ENCODE assay signal across 14 cellular contexts in genomic region chrX:123736333-123736921, GRCh38. TPM values are rescaled to one million over a fixed set of nuclear protein-coding genes. Genes with fewer than 3 reads are reported as not detected.
DNase-seq lines count a peak whose midpoint lies in the region; TF ChIP-seq lines count a peak whose summit lies in the region.
"Had no signal": no experiment of that assay in that cellular context is flagged by ENCODE, and none has a peak within 500 bp of the region (broad histone marks: within the 10 kb centered on the region; RNA-seq: fewer than 3 reads in every experiment).

No MANE protein-coding gene starts in this region.

- DNase-seq in ELF-1 (ENCODE audit: low read depth, low spot score) (peak; percentile 48), NCI-H82 treated with DMSO at 0.1 percent for 48 hours (lab: John Stamatoyannopoulos, UW; ENCODE audit: unreplicated experiment) (peak; percentile 85), fibroblast of lung (ENCODE audit: low read depth in 2 of 2) (peak; percentile 26 to 83), progenitor cell of endocrine pancreas (ENCODE audit: low spot score, unreplicated experiment) (no peak), neural progenitor cell (ENCODE audit: low spot score) (no peak), testis (no peak), Caco-2 (no peak), NCI-H1417 (lab: John Stamatoyannopoulos, UW) (no peak)
- DNase-seq: activated CD4-positive, CD25-positive, alpha-beta regulatory T cell; activated T-cell treated with anti-CD3 and anti-CD28 coated beads, Interleukin-2, amount 50 U/mL, for 24 hours; NCI-H1417 treated with DMSO at 0.1 percent for 48 hours; small intestine had no signal

- H3K36me3 ChIP-seq in fibroblast of lung (ENCODE audit: control insufficient read depth, insufficient read depth, low read length) (no peaks in the 10 kb centered on the region), neural progenitor cell (no peaks in the 10 kb centered on the region), testis (ENCODE audit: low read depth, missing control alignments) (no peaks in the 10 kb centered on the region), Caco-2 (ENCODE audit: control insufficient read depth, insufficient read depth, low read length) (no peaks in the 10 kb centered on the region)
- H3K36me3 ChIP-seq: tibial nerve had no signal

- intact Hi-C loops in testis (cut with DNase I; ENCODE audit: low total_unique reads): no loop called here
- intact Hi-C loops in Caco-2 (cut with micrococcal nuclease; ENCODE audit: unreplicated experiment): no loop called here

- H3K4me1 ChIP-seq in fibroblast of lung (ENCODE audit: control insufficient read depth, extremely low read depth, insufficient read depth, low read length) (no peaks in the 10 kb centered on the region), neural progenitor cell (no peaks in the 10 kb centered on the region), testis (no peaks in the 10 kb centered on the region), Caco-2 (no peaks in the 10 kb centered on the region; the same call in 1 of the 2 replicates)

- no peaks in the 10 kb centered on the region for H3F3A ChIP-seq in neural progenitor cell (ENCODE audit: low read depth)

- no peak overlapping the region for H3K9ac ChIP-seq in fibroblast of lung (ENCODE audit: insufficient read depth, low read length)
- H3K9ac ChIP-seq in neural progenitor cell: no peak overlapping the region

- CTCF ChIA-PET in Caco-2 (lab: Charles Lee): interaction anchor here (0.6 kb wide), 1 partner anchor 41 kb away, joined by 3 read pairs; no protein-coding TSS in a partner anchor

- peaks cover 14% of the 10 kb centered on the region for H3K79me2 ChIP-seq in fibroblast of lung (ENCODE audit: control insufficient read depth, insufficient read depth, low read length)
- H3K79me2 ChIP-seq in neural progenitor cell (ENCODE audit: low read depth): peaks cover 14% of the 10 kb centered on the region

- POLR2A ChIA-PET in Caco-2 (lab: Charles Lee): interaction anchor here (0.6 kb wide), 1 partner anchor 123 kb away, joined by 3 read pairs; no protein-coding TSS in a partner anchor

- H3K9me3 ChIP-seq in fibroblast of lung (ENCODE audit: control insufficient read depth, insufficient read depth, low read depth, low read length): no peaks in the 10 kb centered on the region
- H3K9me3 ChIP-seq in neural progenitor cell (ENCODE audit: low read depth): peaks cover 4% of the 10 kb centered on the region
- H3K9me3 ChIP-seq in testis: no peaks in the 10 kb centered on the region
- H3K9me3 ChIP-seq in Caco-2: no peaks in the 10 kb centered on the region
- H3K9me3 ChIP-seq: SJSA1, tibial nerve had no signal

- peak overlapping the region; percentile 34 for H3K27ac ChIP-seq in fibroblast of lung (ENCODE audit: insufficient read depth, low read length)
- no peak overlapping the region for H3K27ac ChIP-seq in neural progenitor cell
- H3K27ac ChIP-seq in testis: no peak overlapping the region
- H3K27ac ChIP-seq: SJSA1, tibial nerve had no signal

- peaks cover 5% of the 10 kb centered on the region for H3K4me1 Mint-ChIP-seq in progenitor cell of endocrine pancreas (ENCODE audit: low read depth)
- peaks cover 12% of the 10 kb centered on the region for H3K4me1 Mint-ChIP-seq in neural progenitor cell
- H3K4me1 Mint-ChIP-seq in Caco-2 (ENCODE audit: low read depth, unreplicated experiment): no peaks in the 10 kb centered on the region

- 46 to 58% methylated on average over 2 of the region's 2 CpGs for WGBS in testis, 2 donors

- H3K36me3 Mint-ChIP-seq in progenitor cell of endocrine pancreas (ENCODE audit: insufficient read depth) (peaks cover 5% of the 10 kb centered on the region), neural progenitor cell (no peaks in the 10 kb centered on the region), Caco-2 (ENCODE audit: insufficient read depth, unreplicated experiment) (peaks cover 5% of the 10 kb centered on the region)

- H3K4me3 Mint-ChIP-seq in progenitor cell of endocrine pancreas (ENCODE audit: low read depth) (no peak overlapping the region), neural progenitor cell (no peak overlapping the region), Caco-2 (ENCODE audit: unreplicated experiment) (no peak overlapping the region)
- H3K4me3 Mint-ChIP-seq: activated T-cell treated with anti-CD3 and anti-CD28 coated beads, Interleukin-2, amount 50 U/mL, for 24 hours had no signal

- no peak for TF ChIP-seq POLR2A in testis (IDR thresholded peaks at IDR 0.05)

- no peak for TF ChIP-seq CTCF in fibroblast of lung (conservative IDR thresholded peaks at IDR 0.05 in 1 of 2, IDR thresholded peaks at IDR 0.05 in 1 of 2; ENCODE audit: low read depth in 1 of 2, low read length in 2 of 2)
- no peak for TF ChIP-seq CTCF in progenitor cell of endocrine pancreas (IDR thresholded peaks at IDR 0.05; ENCODE audit: unreplicated experiment)
- TF ChIP-seq CTCF in neural progenitor cell (IDR thresholded peaks at IDR 0.05): no peak
- no peak for TF ChIP-seq CTCF in testis (IDR thresholded peaks at IDR 0.05)
- TF ChIP-seq CTCF in Caco-2 (IDR thresholded peaks at IDR 0.05; ENCODE audit: insufficient read depth in 1 of 2, low read depth in 1 of 2, low read length in 1 of 2, severe bottlenecking in 1 of 2, unreplicated experiment in 1 of 2): no peak

- H2AFZ ChIP-seq in fibroblast of lung (ENCODE audit: low read length) (no peak overlapping the region), neural progenitor cell (replicated peaks) (no peak overlapping the region)

- H4K20me1 ChIP-seq in fibroblast of lung (ENCODE audit: control insufficient read depth, extremely low read depth, insufficient read depth, low read length) (no peaks in the 10 kb centered on the region), neural progenitor cell (ENCODE audit: low read depth) (peaks cover 7% of the 10 kb centered on the region)

- H3K27ac Mint-ChIP-seq in progenitor cell of endocrine pancreas: peak overlapping the region; percentile 73
- no peak overlapping the region for H3K27ac Mint-ChIP-seq in neural progenitor cell
- H3K27ac Mint-ChIP-seq in Caco-2 (ENCODE audit: unreplicated experiment): no peak overlapping the region
- H3K27ac Mint-ChIP-seq: activated T-cell treated with anti-CD3 and anti-CD28 coated beads, Interleukin-2, amount 50 U/mL, for 24 hours had no signal

- H3K9me3 Mint-ChIP-seq in progenitor cell of endocrine pancreas (ENCODE audit: low read depth): peaks cover 18% of the 10 kb centered on the region
- peaks cover 14% of the 10 kb centered on the region for H3K9me3 Mint-ChIP-seq in neural progenitor cell
- H3K9me3 Mint-ChIP-seq in Caco-2 (ENCODE audit: unreplicated experiment): no peaks in the 10 kb centered on the region
- H3K9me3 Mint-ChIP-seq: activated T-cell treated with anti-CD3 and anti-CD28 coated beads, Interleukin-2, amount 50 U/mL, for 24 hours had no signal

- H3K27me3 Mint-ChIP-seq in progenitor cell of endocrine pancreas (no peaks in the 10 kb centered on the region), neural progenitor cell (ENCODE audit: insufficient read depth, low read depth) (no peaks in the 10 kb centered on the region), Caco-2 (ENCODE audit: insufficient read depth, unreplicated experiment) (no peaks in the 10 kb centered on the region)

- H3K27me3 ChIP-seq in fibroblast of lung (ENCODE audit: control insufficient read depth, insufficient read depth, low read length): no peaks in the 10 kb centered on the region
- H3K27me3 ChIP-seq in neural progenitor cell: no peaks in the 10 kb centered on the region
- no peaks in the 10 kb centered on the region for H3K27me3 ChIP-seq in testis
- H3K27me3 ChIP-seq in Caco-2 (replicated peaks; ENCODE audit: control insufficient read depth, insufficient read depth, low read length): no peaks in the 10 kb centered on the region
- H3K27me3 ChIP-seq: SJSA1, tibial nerve had no signal

- BruUV-seq in Caco-2 (replicated peaks; lab: Mats Ljungman, UMichigan): no TSS peak

- H3K4me2 ChIP-seq in fibroblast of lung (ENCODE audit: extremely low read depth, insufficient read depth, low read length) (no peak overlapping the region), neural progenitor cell (no peak overlapping the region)

- H3K4me3 ChIP-seq in fibroblast of lung (replicated peaks in 1 of 4; ENCODE audit: control extremely low read depth in 1 of 4, insufficient read depth in 1 of 4, low read depth in 3 of 4, low read length in 4 of 4) (no peak overlapping the region), neural progenitor cell (no peak overlapping the region), testis (no peak overlapping the region), Caco-2 (ENCODE audit: low read depth, low read length) (no peak overlapping the region)
- H3K4me3 ChIP-seq: SJSA1, tibial nerve had no signal

RNA-seq across cellular contexts. Expression of gene THOC2, which starts 3.6 kb away (rescaled TPM):
- total RNA-seq in fibroblast of lung: 54.7 and 62.9 TPM in 2 replicates
- 64.1 and 70.0 TPM in 2 replicates for polyA plus RNA-seq in fibroblast of lung
- polyA plus RNA-seq in fibroblast of lung (2012): 33.8 and 37.5 TPM in 2 replicates
- 3.9 and 6.6 TPM in 2 replicates for polyA minus RNA-seq in fibroblast of lung (ENCODE audit: low replicate concordance)
- 116 and 118 TPM in 2 replicates for total RNA-seq in progenitor cell of endocrine pancreas
- total RNA-seq in neural progenitor cell (ENCODE audit: low replicate concordance): 115 and 201 TPM in 2 replicates
- 100 to 1,000 TPM in 1 of 2 donors, 10 to 100 TPM in 1; 80.5 to 103 TPM for total RNA-seq in testis
- 14.4 TPM for polyA plus RNA-seq in testis (ENCODE audit: insufficient read depth, low read depth, low replicate concordance)
- 79.9 and 85.4 TPM in 2 replicates for total RNA-seq in Caco-2 (2022)

Comparison
In these comparisons a context has a peak if more than half of its experiments do, and no peak if none do; other contexts are left out.
1. DNase-seq: peak in ELF-1 (single experiment), NCI-H82 treated with DMSO at 0.1 percent for 48 hours (single experiment) and fibroblast of lung (2 of 2); none in progenitor cell of endocrine pancreas (single experiment), neural progenitor cell (single experiment), testis (single experiment), Caco-2 (0 of 2) and NCI-H1417 (0 of 3).